ENCODE assay signal across 21 cellular contexts in the genomic region with DNA sequence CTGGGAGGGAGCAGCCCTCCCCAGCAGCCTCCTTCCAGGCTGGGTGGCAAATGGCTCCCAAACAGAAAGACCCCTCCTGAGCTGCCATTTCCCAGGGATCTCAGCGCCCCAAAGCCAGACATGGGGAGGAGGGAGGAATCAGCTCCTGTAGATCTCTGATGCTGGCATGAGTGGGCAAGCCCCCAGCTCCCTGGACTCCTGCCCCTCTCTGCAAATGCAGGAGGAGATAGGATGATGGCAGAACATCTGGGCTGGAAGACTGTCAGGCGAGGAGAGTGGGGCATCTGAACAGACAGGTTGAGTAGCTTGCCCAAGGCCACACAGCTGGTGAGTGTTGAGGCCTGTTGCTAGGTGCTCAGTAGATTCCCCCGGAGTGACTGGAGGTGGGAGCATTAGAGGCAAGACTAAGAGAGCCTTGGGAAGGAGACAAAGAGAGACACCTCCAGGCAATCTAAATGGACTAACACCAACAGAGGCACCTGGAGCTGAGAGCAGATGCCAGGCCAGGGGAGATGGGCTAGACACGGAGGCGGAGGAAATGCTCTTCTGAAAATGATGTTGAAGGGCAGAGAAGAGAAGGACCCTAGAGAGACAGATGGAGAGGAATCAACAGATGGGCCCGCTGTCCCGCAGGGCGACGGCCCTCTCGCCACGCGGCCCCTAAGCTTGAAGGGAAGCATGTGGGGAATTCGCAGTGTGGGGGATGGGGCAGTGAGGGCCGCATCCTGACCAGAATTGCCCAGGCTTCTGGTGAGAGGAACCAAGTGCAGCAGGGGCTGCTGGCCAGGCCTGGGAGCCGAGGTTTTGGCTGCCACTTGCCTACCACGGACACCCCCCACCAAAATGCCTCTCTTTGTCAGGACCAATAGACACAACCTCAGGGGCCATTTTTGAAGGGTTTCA.
A peak's percentile ranks its signal among the peaks of the same experiment; 100 is the strongest.
DNase-seq lines count a peak whose midpoint lies in the region; ATAC-seq and TF ChIP-seq lines count a peak whose summit lies in the region.
"Had no signal": no experiment of that assay in that cellular context is flagged by ENCODE, and none has a peak within 500 bp of the region (broad histone marks: within the 10 kb centered on the region; RNA-seq: fewer than 3 reads in every experiment).

No MANE protein-coding gene starts in this region.

- H3K4me3 ChIP-seq in H7 (ENCODE audit: insufficient read depth, low read depth, low read length), result no peak overlapping the region
- H3K4me3 ChIP-seq: left lung, thoracic aorta had no signal

- H3K27me3 Mint-ChIP-seq in glutamatergic neuron (ENCODE audit: unreplicated experiment), result peaks cover 21% of the 10 kb centered on the region
- H3K27me3 Mint-ChIP-seq: activated CD8-positive, alpha-beta T cell treated with anti-CD3 and anti-CD28 coated beads for 36 hours; activated naive CD4-positive, alpha-beta T cell treated with anti-CD3 and anti-CD28 coated beads, Interleukin-2, amount 50 U/mL, for 24 hours; central memory CD8-positive, alpha-beta T cell; naive thymus-derived CD8-positive, alpha-beta T cell had no signal

- peaks cover 4% of the 10 kb centered on the region for H3K36me3 Mint-ChIP-seq in glutamatergic neuron (ENCODE audit: unreplicated experiment)
- peaks cover 1% of the 10 kb centered on the region for H3K36me3 Mint-ChIP-seq in stimulated activated effector memory CD8-positive, alpha-beta T cell treated with anti-CD3 and anti-CD28 coated beads, Interleukin-12 subunit alpha, Interleukin-12 subunit beta, amount 100 ng/mL, for 72 hours
- H3K36me3 Mint-ChIP-seq: activated naive CD4-positive, alpha-beta T cell treated with anti-CD3 and anti-CD28 coated beads, Interleukin-2, amount 50 U/mL, for 24 hours; mesothelial cell of epicardium; naive thymus-derived CD8-positive, alpha-beta T cell had no signal

- H3K4me3 Mint-ChIP-seq in glutamatergic neuron (ENCODE audit: unreplicated experiment), result peak overlapping the region; percentile 73
- H3K4me3 Mint-ChIP-seq in stimulated activated effector memory CD8-positive, alpha-beta T cell treated with anti-CD3 and anti-CD28 coated beads, Interleukin-12 subunit alpha, Interleukin-12 subunit beta, amount 100 ng/mL, for 72 hours, result no peak overlapping the region
- H3K4me3 Mint-ChIP-seq: activated CD8-positive, alpha-beta T cell treated with anti-CD3 and anti-CD28 coated beads for 36 hours; activated naive CD4-positive, alpha-beta T cell treated with anti-CD3 and anti-CD28 coated beads, Interleukin-2, amount 50 U/mL, for 24 hours; central memory CD8-positive, alpha-beta T cell; mesothelial cell of epicardium; naive thymus-derived CD8-positive, alpha-beta T cell had no signal

- H3K36me3 ChIP-seq in H7 (replicated peaks; ENCODE audit: control insufficient read depth, insufficient read depth, low read length), result no peaks in the 10 kb centered on the region
- H3K36me3 ChIP-seq: left lung, thoracic aorta had no signal

- no peak for TF ChIP-seq CTCF in glutamatergic neuron (IDR thresholded peaks at IDR 0.05; ENCODE audit: partially characterized antibody, unreplicated experiment)

- peak; percentile 74 for DNase-seq in H7
- peak; percentile 36 for DNase-seq in NCI-H82 treated with DMSO at 0.1 percent for 48 hours (lab: John Stamatoyannopoulos, UW; ENCODE audit: unreplicated experiment)
- peak; percentile 74 for DNase-seq in glutamatergic neuron
- no peak for DNase-seq in stimulated activated effector memory CD8-positive, alpha-beta T cell treated with anti-CD3 and anti-CD28 coated beads, Interleukin-12 subunit alpha, Interleukin-12 subunit beta, amount 100 ng/mL, for 72 hours (ENCODE audit: low spot score in 2 of 2)
- DNase-seq in stimulated activated CD4-positive, alpha-beta T cell treated with anti-CD3 and anti-CD28 coated beads, Interleukin-12 subunit alpha, Interleukin-12 subunit beta, amount 100 ng/mL, for 4 hours, result no peak
- no peak for DNase-seq in iPS-NIHi7 (ENCODE audit: extremely low spot score)
- DNase-seq: activated CD4-positive, CD25-positive, alpha-beta regulatory T cell; activated CD8-positive, alpha-beta T cell treated with anti-CD3 and anti-CD28 coated beads for 36 hours; DMS79; effector memory CD4-positive, alpha-beta T cell; Kasumi-1; naive thymus-derived CD8-positive, alpha-beta T cell; NCI-H1694 treated with DMSO at 0.1 percent for 48 hours; OCI-M1 had no signal

- peak overlapping the region; percentile 87 for H3K27ac Mint-ChIP-seq in glutamatergic neuron (ENCODE audit: unreplicated experiment)
- H3K27ac Mint-ChIP-seq in stimulated activated effector memory CD8-positive, alpha-beta T cell treated with anti-CD3 and anti-CD28 coated beads, Interleukin-12 subunit alpha, Interleukin-12 subunit beta, amount 100 ng/mL, for 72 hours, result peak overlapping the region; percentile 24
- H3K27ac Mint-ChIP-seq: activated CD8-positive, alpha-beta T cell treated with anti-CD3 and anti-CD28 coated beads for 36 hours; activated naive CD4-positive, alpha-beta T cell treated with anti-CD3 and anti-CD28 coated beads, Interleukin-2, amount 50 U/mL, for 24 hours; HFFc6; mesothelial cell of epicardium had no signal

- peaks cover under 1% of the 10 kb centered on the region for H3K27me3 ChIP-seq in H7 (ENCODE audit: control insufficient read depth, insufficient read depth, low read length)
- H3K27me3 ChIP-seq: left lung had no signal

- peaks cover 32% of the 10 kb centered on the region for H3K4me1 Mint-ChIP-seq in glutamatergic neuron (ENCODE audit: low read depth, unreplicated experiment)
- H3K4me1 Mint-ChIP-seq in stimulated activated effector memory CD8-positive, alpha-beta T cell treated with anti-CD3 and anti-CD28 coated beads, Interleukin-12 subunit alpha, Interleukin-12 subunit beta, amount 100 ng/mL, for 72 hours, result peaks cover 16% of the 10 kb centered on the region
- H3K4me1 Mint-ChIP-seq: mesothelial cell of epicardium had no signal

- ATAC-seq in stimulated activated effector memory CD8-positive, alpha-beta T cell treated with anti-CD3 and anti-CD28 coated beads, Interleukin-12 subunit alpha, Interleukin-12 subunit beta, amount 100 ng/mL, for 72 hours, result no peak
- ATAC-seq in GM18867 (IDR thresholded peaks at IDR 0.05; ENCODE audit: unreplicated experiment), result no peak
- ATAC-seq: activated CD8-positive, alpha-beta T cell treated with anti-CD3 and anti-CD28 coated beads for 36 hours; left lung; naive thymus-derived CD8-positive, alpha-beta T cell had no signal

- peaks cover 12% of the 10 kb centered on the region for H3K9me3 Mint-ChIP-seq in glutamatergic neuron (ENCODE audit: unreplicated experiment)
- no peaks in the 10 kb centered on the region for H3K9me3 Mint-ChIP-seq in stimulated activated effector memory CD8-positive, alpha-beta T cell treated with anti-CD3 and anti-CD28 coated beads, Interleukin-12 subunit alpha, Interleukin-12 subunit beta, amount 100 ng/mL, for 72 hours
- H3K9me3 Mint-ChIP-seq: activated CD8-positive, alpha-beta T cell treated with anti-CD3 and anti-CD28 coated beads for 36 hours; activated naive CD4-positive, alpha-beta T cell treated with anti-CD3 and anti-CD28 coated beads, Interleukin-2, amount 50 U/mL, for 24 hours; central memory CD8-positive, alpha-beta T cell; HFFc6; mesothelial cell of epicardium; naive thymus-derived CD8-positive, alpha-beta T cell had no signal

Comparison
In these comparisons a context has a peak if more than half of its experiments do, and no peak if none do; other contexts are left out.
1. DNase-seq: peak in H7 (single experiment), NCI-H82 treated with DMSO at 0.1 percent for 48 hours (single experiment) and glutamatergic neuron (single experiment); none in stimulated activated effector memory CD8-positive, alpha-beta T cell treated with anti-CD3 and anti-CD28 coated beads, Interleukin-12 subunit alpha, Interleukin-12 subunit beta, amount 100 ng/mL, for 72 hours (0 of 2), stimulated activated CD4-positive, alpha-beta T cell treated with anti-CD3 and anti-CD28 coated beads, Interleukin-12 subunit alpha, Interleukin-12 subunit beta, amount 100 ng/mL, for 4 hours (single experiment) and iPS-NIHi7 (single experiment).